Comparison of ENCODE assay signal across 8 cellular contexts in the genomic region with DNA sequence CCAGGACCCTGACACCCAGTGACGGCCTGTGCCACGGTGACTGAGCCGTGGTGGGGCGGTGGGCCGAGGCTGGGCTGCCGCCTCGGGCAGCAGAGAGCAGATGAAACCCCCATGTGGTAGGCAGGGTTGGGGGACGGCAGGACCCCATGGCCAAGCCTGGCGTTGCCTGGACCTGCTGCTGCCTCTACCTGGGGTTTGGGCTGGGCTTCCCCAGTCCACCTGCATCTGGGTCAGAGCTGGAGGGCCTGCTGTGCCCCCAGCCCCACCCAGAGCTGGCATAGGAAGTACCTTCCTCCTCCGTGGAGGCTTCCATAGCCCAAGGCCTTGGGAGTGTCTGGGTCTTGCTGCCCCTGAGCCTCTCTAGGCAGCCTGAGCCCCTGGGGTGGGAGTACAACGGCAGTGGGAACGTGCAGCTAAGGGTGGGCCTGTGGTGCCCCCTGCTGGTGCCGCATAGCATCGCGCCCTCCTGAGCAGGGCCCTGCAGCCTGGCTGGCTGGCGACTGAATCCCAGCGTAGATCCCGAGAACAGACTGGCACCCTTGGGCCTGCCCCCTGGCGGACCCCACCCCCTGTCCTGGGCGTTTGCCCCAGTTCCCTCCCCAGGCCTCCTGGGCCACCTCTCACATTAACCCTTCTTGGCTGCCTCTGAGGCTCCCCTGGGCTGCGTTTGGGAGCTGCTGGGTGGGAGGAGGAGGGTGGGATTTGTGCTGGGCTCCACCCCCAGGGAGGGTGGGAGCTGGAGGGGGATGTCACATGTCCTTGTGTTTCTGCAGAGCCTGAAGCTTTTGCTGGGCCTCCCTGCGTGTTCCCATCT. TPM values are rescaled to one million over a fixed set of nuclear protein-coding genes. Genes with fewer than 3 reads are reported as not detected.
DNase-seq lines count a peak whose midpoint lies in the region; ATAC-seq, FAIRE-seq and TF ChIP-seq lines count a peak whose summit lies in the region.

No MANE protein-coding gene starts in this region.

- H3K9me3 ChIP-seq in A549 (no peaks in the 10 kb centered on the region), T-helper 17 cell (ENCODE audit: control insufficient read depth, low read length, poor library complexity, severe bottlenecking) (no peaks in the 10 kb centered on the region), vagina (no peaks in the 10 kb centered on the region)

- H3K4me1 ChIP-seq in A549 (peaks cover 28% of the 10 kb centered on the region), vagina (peaks cover 62% of the 10 kb centered on the region)

- intact Hi-C loops in left ventricle myocardium superior (cut with micrococcal nuclease) (no loop called here), vagina (cut with DNase I) (loop anchor here (5.0 kb wide), 1 partner anchor 74 kb away; the partner anchor contains the start of gene CCNF)

- no peak for TF ChIP-seq POLR2A in A549 (IDR thresholded peaks at IDR 0.05; ENCODE audit: low read length)
- no peak for TF ChIP-seq POLR2A in vagina (IDR thresholded peaks at IDR 0.05)

- TF ChIP-seq RAD21 in A549 (conservative IDR thresholded peaks at IDR 0.05 in 1 of 2, IDR thresholded peaks at IDR 0.05 in 1 of 2) = peak; percentile 93 to 95

- H3K36me3 ChIP-seq in vagina = peaks cover 0 to 10% of the 10 kb centered on the region in 2 donors

- DNase-seq in A549 (ENCODE audit: low read depth in 1 of 2, low spot score in 1 of 2) (peak; percentile 82 to 83), NCI-H1092 (lab: John Stamatoyannopoulos, UW) (peak; percentile 73), T-helper 17 cell (peak; percentile 69 to 73 (median 70)), amygdala (lab: John Stamatoyannopoulos, UW) (peak; percentile 53 to 97 (median 87)), left ventricle myocardium superior (peak; percentile 91), pulmonary artery endothelial cell (ENCODE audit: low read depth, low spot score) (peak; percentile 30), vagina (ENCODE audit: extremely low spot score in 2 of 2) (no peak)

- H3K4me3 Mint-ChIP-seq in T-helper 17 cell = no peak overlapping the region

- H3K27ac Mint-ChIP-seq in T-helper 17 cell = peak overlapping the region; percentile 39

- H3K27me3 Mint-ChIP-seq in T-helper 17 cell = no peaks in the 10 kb centered on the region

- ATAC-seq in A549 (peak; percentile 87 to 95), GM18502 (IDR thresholded peaks at IDR 0.05; ENCODE audit: poor library complexity, unreplicated experiment) (peak; percentile 56), T-helper 17 cell (peak; percentile 97), left ventricle myocardium superior (peak; percentile 80)

- POLR2A ChIA-PET in A549 (lab: Yijun Ruan, JAX) = interaction anchor here (0.9 to 1.1 kb wide), 4 partner anchors 11 to 536 kb away, joined by 3 to 4 read pairs (median 3); partner anchors contain the start of genes ECI1 and RPS2

- H3K4me3 ChIP-seq in A549 = no peak overlapping the region
- H3K4me3 ChIP-seq in vagina = peak overlapping the region; percentile 26 to 37

- no peaks in the 10 kb centered on the region for H3K27me3 ChIP-seq in vagina

- H3K4me1 Mint-ChIP-seq in T-helper 17 cell = peaks cover 3% of the 10 kb centered on the region

- CTCF ChIA-PET in A549 (lab: Yijun Ruan, JAX) = interaction anchor here (0.5 to 6.4 kb wide), 66 partner anchors 12 to 348 kb away, joined by 3 to 98 read pairs (median 4); partner anchors contain the start of genes ABCA3, AMDHD2, ATP6V0C and CCNF

- 86% methylated on average over 8 of the region's 22 CpGs for WGBS in A549 (ENCODE audit: missing lambda C conversion rate)

- peaks cover 2% of the 10 kb centered on the region for H3K36me3 Mint-ChIP-seq in T-helper 17 cell (ENCODE audit: low read depth)

- H3K27ac ChIP-seq in A549 (peak overlapping the region; percentile 36 to 65; a peak in 3 of 6 replicates), vagina (peak overlapping the region; percentile 74)

- TF ChIP-seq CTCF in A549 (IDR thresholded peaks at IDR 0.05) (peak; percentile 92), vagina (IDR thresholded peaks at IDR 0.05) (peak; percentile 96 to 98 (median 98))

- TF ChIP-seq EP300 in A549 (IDR thresholded peaks at IDR 0.05) = no peak

- FAIRE-seq in A549 (lab: Jason Lieb, UNC) = no peak

- H3K4me2 ChIP-seq in A549 = peak overlapping the region; percentile 62

TF ChIP-seq in A549, 52 proteins besides CTCF, POLR2A, EP300 and RAD21:
- TF ChIP-seq MAX (IDR thresholded peaks at IDR 0.05) = peak; percentile 35; the same call in 1 of the 2 replicates
- TF ChIP-seq MAFK (IDR thresholded peaks at IDR 0.05; ENCODE audit: partially characterized antibody) = no peak
- peak; percentile 77 for TF ChIP-seq SMC3 (IDR thresholded peaks at IDR 0.05)
- no peak for TF ChIP-seq CEBPB (IDR thresholded peaks at IDR 0.05)
- TF ChIP-seq, protein P1, sequence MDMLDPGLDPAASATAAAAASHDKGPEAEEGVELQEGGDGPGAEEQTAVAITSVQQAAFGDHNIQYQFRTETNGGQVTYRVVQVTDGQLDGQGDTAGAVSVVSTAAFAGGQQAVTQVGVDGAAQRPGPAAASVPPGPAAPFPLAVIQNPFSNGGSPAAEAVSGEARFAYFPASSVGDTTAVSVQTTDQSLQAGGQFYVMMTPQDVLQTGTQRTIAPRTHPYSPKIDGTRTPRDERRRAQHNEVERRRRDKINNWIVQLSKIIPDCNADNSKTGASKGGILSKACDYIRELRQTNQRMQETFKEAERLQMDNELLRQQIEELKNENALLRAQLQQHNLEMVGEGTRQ (IDR thresholded peaks at IDR 0.05) = peak; percentile 17; the same call in 1 of the 2 replicates
- no peak for TF ChIP-seq CBX2 (IDR thresholded peaks at IDR 0.05; ENCODE audit: borderline replicate concordance, low read depth)

RNA-seq across cellular contexts. Expression of gene ATP6V0C, which starts 12.6 kb away (rescaled TPM):
- polyA plus RNA-seq in A549 (2011; rRNA removed) (9.4 and 14.7 TPM in 2 replicates), A549 (2017; fragmentation: RNase III; extraction: RNeasy Plus Mini Kit Qiagen cat#74134 plus additional on column Dnase treatment) (152 to 153 TPM (median 153 TPM) in 3 replicates)
- 93.2 and 106 TPM in 2 replicates for polyA plus RNA-seq in A549 (2012; cell fraction: cytosol; rRNA removed)
- polyA plus RNA-seq in A549 (2012; cell fraction: nucleus; rRNA removed) = 111 and 115 TPM in 2 replicates
- polyA minus RNA-seq in A549 (2011; rRNA and poly(A)+ RNA removed) = 15.8 and 32.8 TPM in 2 replicates
- total RNA-seq in T-helper 17 cell (100 to 1,000 TPM; 188 to 189 TPM), left ventricle myocardium superior (150 TPM), pulmonary artery endothelial cell (8.8 and 9.6 TPM in 2 replicates), vagina (133 TPM)

RNA-seq across cellular contexts. Expression of gene AMDHD2, which starts 19.0 kb away (rescaled TPM):
- polyA plus RNA-seq in A549 (2011; rRNA removed) (5.2 and 6.6 TPM in 2 replicates), A549 (2017; fragmentation: RNase III; extraction: RNeasy Plus Mini Kit Qiagen cat#74134 plus additional on column Dnase treatment) (21.7 to 28.8 TPM (median 27.7 TPM) in 3 replicates)
- 22.2 and 28.7 TPM in 2 replicates for polyA plus RNA-seq in A549 (2012; cell fraction: cytosol; rRNA removed)
- 173 and 198 TPM in 2 replicates for polyA plus RNA-seq in A549 (2012; cell fraction: nucleus; rRNA removed)
- 6.9 and 9.6 TPM in 2 replicates for polyA minus RNA-seq in A549 (2011; rRNA and poly(A)+ RNA removed)
- total RNA-seq in T-helper 17 cell (100 to 1,000 TPM; 189 to 206 TPM), left ventricle myocardium superior (15.8 TPM), pulmonary artery endothelial cell (30.2 and 36.6 TPM in 2 replicates), vagina (25.5 TPM)

RNA-seq across cellular contexts. Expression of gene TBC1D24, which starts 26.2 kb away (rescaled TPM):
- polyA plus RNA-seq in A549 (2011; rRNA removed) (4.0 and 4.2 TPM in 2 replicates), A549 (2017; fragmentation: RNase III; extraction: RNeasy Plus Mini Kit Qiagen cat#74134 plus additional on column Dnase treatment) (5.9 to 7.3 TPM (median 6.3 TPM) in 3 replicates)
- 6.2 and 8.4 TPM in 2 replicates for polyA plus RNA-seq in A549 (2012; cell fraction: cytosol; rRNA removed)
- 19.7 and 29.5 TPM in 2 replicates for polyA plus RNA-seq in A549 (2012; cell fraction: nucleus; rRNA removed)
- polyA minus RNA-seq in A549 (2011; rRNA and poly(A)+ RNA removed) = 5.1 and 7.7 TPM in 2 replicates
- total RNA-seq in T-helper 17 cell (1 to 10 TPM; 4.4 to 8.4 TPM), left ventricle myocardium superior (15.4 TPM), pulmonary artery endothelial cell (12.8 and 20.1 TPM in 2 replicates), vagina (9.6 TPM)

RNA-seq across cellular contexts. Expression of gene NTN3, which starts 30.0 kb away (rescaled TPM):
- polyA plus RNA-seq in A549 (2011; rRNA removed) = not detected in 2 replicates
- 0.01 TPM in 1 of 2 replicates, not detected in the other for polyA plus RNA-seq in A549 (2012; cell fraction: cytosol; rRNA removed)
- polyA plus RNA-seq in A549 (2012; cell fraction: nucleus; rRNA removed) = 0.04 and 0.19 TPM in 2 replicates
- polyA plus RNA-seq in A549 (2017; fragmentation: RNase III; extraction: RNeasy Plus Mini Kit Qiagen cat#74134 plus additional on column Dnase treatment) = 0.04 TPM in 1 of 3 replicates, not detected in the others
- not detected in 2 replicates for polyA minus RNA-seq in A549 (2011; rRNA and poly(A)+ RNA removed)
- total RNA-seq in T-helper 17 cell = not detected
- total RNA-seq in left ventricle myocardium superior = 0.52 TPM
- total RNA-seq in pulmonary artery endothelial cell = not detected in 2 replicates
- total RNA-seq in vagina = not detected

RNA-seq across cellular contexts. Expression of gene CEMP1, which starts 30.1 kb away (rescaled TPM):
- polyA plus RNA-seq in A549 (2011; rRNA removed) (not detected in 2 replicates), A549 (2017; fragmentation: RNase III; extraction: RNeasy Plus Mini Kit Qiagen cat#74134 plus additional on column Dnase treatment) (not detected in 3 replicates)
- polyA plus RNA-seq in A549 (2012; cell fraction: cytosol; rRNA removed) = not detected in 2 replicates
- not detected in 2 replicates for polyA plus RNA-seq in A549 (2012; cell fraction: nucleus; rRNA removed)
- polyA minus RNA-seq in A549 (2011; rRNA and poly(A)+ RNA removed) = not detected in 2 replicates
- total RNA-seq in T-helper 17 cell (under 1 TPM; 0.23 to 0.75 TPM), left ventricle myocardium superior (not detected), pulmonary artery endothelial cell (not detected in 2 replicates), vagina (not detected)

Comparison
In these comparisons a context has a peak if more than half of its experiments do, and no peak if none do; other contexts are left out.
1. DNase-seq: peak in A549 (2 of 2), NCI-H1092 (single experiment), T-helper 17 cell (3 of 3), amygdala (56 of 56), left ventricle myocardium superior (single experiment) and pulmonary artery endothelial cell (single experiment); none in vagina (0 of 2).
2. RNA of gene ATP6V0C, which starts 12.6 kb away (total RNA-seq): 188 to 189 TPM in T-helper 17 cell, 150 TPM in left ventricle myocardium superior (single experiment) and 133 TPM in vagina (single experiment); 8.8 to 9.6 TPM in pulmonary artery endothelial cell; every median in the first group is over 10 times any median in the second.
3. Peak in every context shown above with its lines, with median percentiles within 50 percentile points of each other: ATAC-seq.